8 cellular contexts compared by ENCODE assay signal in the genomic region with DNA sequence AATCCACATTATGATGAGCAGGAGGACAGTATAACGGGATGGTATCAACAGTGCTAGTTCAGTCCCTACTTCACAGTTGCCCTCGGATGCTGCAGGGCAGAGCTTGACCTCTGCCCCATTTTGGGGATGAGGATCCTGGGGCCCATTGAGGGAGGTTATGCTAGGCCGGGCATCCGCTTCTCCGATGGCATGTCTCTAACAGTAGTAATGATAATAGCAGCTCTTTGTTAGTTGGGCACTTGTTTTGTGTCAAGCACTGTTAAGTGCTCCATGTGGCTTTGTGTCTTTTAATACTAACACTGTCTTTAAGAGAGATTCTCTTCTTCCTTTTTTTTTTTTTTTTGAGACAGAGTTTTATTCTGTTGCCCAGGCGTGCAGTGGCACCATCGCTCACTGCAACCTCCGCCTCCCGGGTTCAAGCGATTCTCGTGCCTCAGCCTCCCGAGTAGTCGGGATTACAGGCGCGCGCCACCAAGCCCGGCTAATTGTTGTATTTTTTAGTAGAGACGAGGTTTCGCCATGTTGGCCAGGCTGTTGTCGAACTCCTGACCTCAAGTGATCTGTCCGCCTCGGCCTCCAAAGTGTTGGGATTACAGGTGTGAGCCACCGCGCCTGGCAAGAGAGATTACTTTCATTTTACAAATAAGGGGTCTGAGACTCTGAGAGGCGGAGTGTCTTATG. TPM values are rescaled to one million over a fixed set of nuclear protein-coding genes. Genes with fewer than 3 reads are reported as not detected.
DNase-seq lines count a peak whose midpoint lies in the region; ATAC-seq, FAIRE-seq and TF ChIP-seq lines count a peak whose summit lies in the region.

No MANE protein-coding gene starts in this region.

- H3K4me2 ChIP-seq in HepG2 (ENCODE audit: low read depth, low read length), result peak overlapping the region; percentile 98

- H4K20me1 ChIP-seq in HepG2 (ENCODE audit: insufficient read depth, low read length), result peaks cover 34% of the 10 kb centered on the region

- TF ChIP-seq EP300 in HepG2 (IDR thresholded peaks at IDR 0.05; ENCODE audit: low read depth in 2 of 2, low read length in 2 of 2), result no peak
- TF ChIP-seq EP300 in HepG2 (CRISPR knock-in tag; IDR thresholded peaks at IDR 0.05; ENCODE audit: borderline replicate concordance), result no peak

- WGBS in HepG2 (ENCODE audit: low lambda C conversion rate), result 74% methylated on average over 25 of the region's 25 CpGs

- POLR2A ChIA-PET in HepG2 (lab: Yijun Ruan, JAX), result interaction anchor here (0.9 to 2.0 kb wide), 5 partner anchors 9 to 553 kb away, joined by 3 to 16 read pairs (median 7); partner anchors contain the start of gene COMMD7

- H3K79me2 ChIP-seq in HepG2 (ENCODE audit: insufficient read depth, low read length), result peaks cover 55% of the 10 kb centered on the region

- H3K4me1 ChIP-seq in HepG2 (ENCODE audit: insufficient read depth, low read length) (peaks cover 60% of the 10 kb centered on the region), tibial artery (peaks cover 3 to 45% (median 28%) of the 10 kb centered on the region in 4 donors)

- peak overlapping the region; percentile 80 to 98 (median 92) for H3K4me3 ChIP-seq in HepG2 (replicated peaks in 1 of 3; ENCODE audit: insufficient read depth in 1 of 3, low read depth in 2 of 3, low read length in 3 of 3)
- peak overlapping the region; percentile 77 to 88 for H3K4me3 ChIP-seq in tibial artery

- no peak for FAIRE-seq in HepG2 (lab: Jason Lieb, UNC)
- FAIRE-seq in urothelium cell line (lab: Jason Lieb, UNC), result no peak

- no peak for TF ChIP-seq POLR2A in HepG2 (IDR thresholded peaks at IDR 0.05; ENCODE audit: insufficient read depth in 1 of 2, low read depth in 2 of 2, low read length in 2 of 2)

- no peak overlapping the region for H2AFZ ChIP-seq in HepG2 (ENCODE audit: low read length)

- H3K36me3 ChIP-seq in HepG2 (replicated peaks in 1 of 2; ENCODE audit: control insufficient read depth in 1 of 2, insufficient read depth in 2 of 2, low read length in 2 of 2) (peaks cover 0 to under 1% of the 10 kb centered on the region in 2 experiments; a peak in 2 of 5 replicates), tibial artery (peaks cover 0 to 7% (median 0%) of the 10 kb centered on the region in 3 donors)

- TF ChIP-seq CTCF in HepG2 (CRISPR knock-in tag; IDR thresholded peaks at IDR 0.05) (no peak), tibial artery (IDR thresholded peaks at IDR 0.05) (no peak)

- no TSS peak for BruUV-seq in HepG2 (replicated peaks; lab: Mats Ljungman, UMichigan)

- H3K27ac ChIP-seq in angular gyrus (ENCODE audit: low read depth, low read length), result peak overlapping the region; percentile 76
- H3K27ac ChIP-seq in HepG2 (ENCODE audit: extremely low read length, insufficient read depth, low read length), result peak overlapping the region; percentile 72
- H3K27ac ChIP-seq in tibial artery, result peak overlapping the region; percentile 84 to 96

- H3K9ac ChIP-seq in HepG2 (ENCODE audit: insufficient read depth, low read depth, low read length), result peak overlapping the region; percentile 93

- intact Hi-C loops in Right ventricle myocardium superior (cut with DNase I) (no loop called here), Right ventricle myocardium inferior (cut with DNase I) (no loop called here), HepG2 (cut with micrococcal nuclease; ENCODE audit: unreplicated experiment) (loop anchor here (2.0 kb wide), 1 partner anchor 20 kb away; no protein-coding TSS in a partner anchor), tibial artery (cut with DNase I; ENCODE audit: low total_unique reads) (no loop called here)

- no peak for TF ChIP-seq RAD21 in HepG2 (CRISPR knock-in tag; IDR thresholded peaks at IDR 0.05)

- DNase-seq in Right ventricle myocardium superior, result no peak
- no peak for DNase-seq in Right ventricle myocardium inferior (ENCODE audit: missing footprints)
- DNase-seq in HepG2 (ENCODE audit: low spot score), result no peak
- no peak for DNase-seq in tibial artery
- DNase-seq in iPS-NIHi7 (ENCODE audit: extremely low spot score), result no peak
- DNase-seq in GOT3 (lab: John Stamatoyannopoulos, UW), result no peak
- DNase-seq in urothelium cell line (ENCODE audit: low spot score), result no peak

- ATAC-seq in Right ventricle myocardium superior (ENCODE audit: poor library complexity) (peak; percentile 1), Right ventricle myocardium inferior (no peak), HepG2 (peak; percentile 1; the same call in 1 of the 3 replicates)

- in situ Hi-C loops in HepG2 (cut with HindIII; ENCODE audit: extremely low pct_ligation_motif_present, low pct_unique_long_range_greater_than_20kb), result no loop called here

- H3K27me3 ChIP-seq in HepG2 (ENCODE audit: control insufficient read depth in 1 of 2, insufficient read depth in 2 of 2, low read length in 2 of 2), result peaks cover 0 to 4% of the 10 kb centered on the region in 2 experiments; a peak in 1 of 5 replicates
- H3K27me3 ChIP-seq in tibial artery, result no peaks in the 10 kb centered on the region

- CTCF ChIA-PET in HepG2 (lab: Yijun Ruan, JAX; ENCODE audit: low intra/inter-chr PET ratio, low total read pairs), result no interaction called here

- H3K9me3 ChIP-seq in HepG2 (ENCODE audit: low read length) (peaks cover 6% of the 10 kb centered on the region; the same call in 1 of the 2 replicates), tibial artery (no peaks in the 10 kb centered on the region)

RNA-seq across cellular contexts. Expression of gene MAPRE1, which starts 1.1 kb away (rescaled TPM):
- 58.9 TPM for total RNA-seq in Right ventricle myocardium superior
- total RNA-seq in Right ventricle myocardium inferior, result 64.8 TPM
- 190 and 342 TPM in 2 replicates for total RNA-seq in HepG2 (2016; rRNA removed; fragmentation: Illumina TruSeq; extraction: Trizol)
- total RNA-seq in HepG2 (2016; cell fraction: cytosol; rRNA removed; fragmentation: Illumina TruSeq; extraction: Trizol; ENCODE audit: low read depth), result 23.7 and 27.2 TPM in 2 replicates
- 187 and 334 TPM in 2 replicates for total RNA-seq in HepG2 (2016; cell fraction: insoluble cytoplasmic fraction; rRNA removed; fragmentation: Illumina TruSeq; extraction: Trizol)
- 91.1 and 97.7 TPM in 2 replicates for total RNA-seq in HepG2 (2016; cell fraction: membrane; rRNA removed; fragmentation: Illumina TruSeq; extraction: Trizol)
- total RNA-seq in HepG2 (2016; cell fraction: nucleus; rRNA removed; fragmentation: Illumina TruSeq; extraction: Trizol), result 103 and 108 TPM in 2 replicates
- 62.1 and 76.0 TPM in 2 replicates for polyA plus RNA-seq in HepG2 (2011; rRNA removed)
- polyA plus RNA-seq in HepG2 (2011; cell fraction: cytosol; rRNA removed), result 51.6 and 80.9 TPM in 2 replicates
- 20.7 and 30.2 TPM in 2 replicates for polyA plus RNA-seq in HepG2 (2011; cell fraction: nucleus; rRNA removed)
- 141 and 152 TPM in 2 replicates for polyA plus RNA-seq in HepG2 (2012)
- polyA plus RNA-seq in HepG2 (2016; cell fraction: cytosol; fragmentation: Illumina TruSeq; extraction: Trizol; ENCODE audit: low read depth), result 28.5 and 29.5 TPM in 2 replicates
- 374 and 399 TPM in 2 replicates for polyA plus RNA-seq in HepG2 (2016; cell fraction: insoluble cytoplasmic fraction; fragmentation: Illumina TruSeq; extraction: Trizol; ENCODE audit: low read depth)
- 73.8 and 81.9 TPM in 2 replicates for polyA plus RNA-seq in HepG2 (2016; cell fraction: membrane; fragmentation: Illumina TruSeq; extraction: Trizol; ENCODE audit: low read depth)
- 134 and 143 TPM in 2 replicates for polyA plus RNA-seq in HepG2 (2016; cell fraction: nucleus; fragmentation: Illumina TruSeq; extraction: Trizol; ENCODE audit: insufficient read depth, low read depth)
- polyA minus RNA-seq in HepG2 (2011; rRNA and poly(A)+ RNA removed; ENCODE audit: low replicate concordance), result 44.6 and 56.4 TPM in 2 replicates
- polyA minus RNA-seq in HepG2 (2011; cell fraction: cytosol; rRNA and poly(A)+ RNA removed), result 59.3 and 68.8 TPM in 2 replicates
- polyA minus RNA-seq in HepG2 (2011; cell fraction: nucleus; rRNA and poly(A)+ RNA removed), result 42.7 and 48.6 TPM in 2 replicates

RNA-seq across cellular contexts. Expression of gene EFCAB8, which starts 37.9 kb away (rescaled TPM):
- total RNA-seq in Right ventricle myocardium superior, result not detected
- 0.43 TPM for total RNA-seq in Right ventricle myocardium inferior
- total RNA-seq in HepG2 (2016; rRNA removed; fragmentation: Illumina TruSeq; extraction: Trizol), result 0.22 TPM in 1 of 2 replicates, not detected in the other
- total RNA-seq in HepG2 (2016; cell fraction: cytosol; rRNA removed; fragmentation: Illumina TruSeq; extraction: Trizol; ENCODE audit: low read depth), result 0.10 TPM in 1 of 2 replicates, not detected in the other
- not detected in 2 replicates for total RNA-seq in HepG2 (2016; cell fraction: insoluble cytoplasmic fraction; rRNA removed; fragmentation: Illumina TruSeq; extraction: Trizol)
- total RNA-seq in HepG2 (2016; cell fraction: membrane; rRNA removed; fragmentation: Illumina TruSeq; extraction: Trizol), result not detected in 2 replicates
- total RNA-seq in HepG2 (2016; cell fraction: nucleus; rRNA removed; fragmentation: Illumina TruSeq; extraction: Trizol), result 0.72 TPM in 1 of 2 replicates, not detected in the other
- polyA plus RNA-seq in HepG2 (2011; rRNA removed), result 0.15 TPM in 1 of 2 replicates, not detected in the other
- polyA plus RNA-seq in HepG2 (2011; cell fraction: cytosol; rRNA removed), result not detected in 2 replicates
- 0.31 and 1.2 TPM in 2 replicates for polyA plus RNA-seq in HepG2 (2011; cell fraction: nucleus; rRNA removed)
- polyA plus RNA-seq in HepG2 (2012), result not detected in 2 replicates
- not detected in 2 replicates for polyA plus RNA-seq in HepG2 (2016; cell fraction: cytosol; fragmentation: Illumina TruSeq; extraction: Trizol; ENCODE audit: low read depth)
- not detected in 2 replicates for polyA plus RNA-seq in HepG2 (2016; cell fraction: insoluble cytoplasmic fraction; fragmentation: Illumina TruSeq; extraction: Trizol; ENCODE audit: low read depth)
- polyA plus RNA-seq in HepG2 (2016; cell fraction: membrane; fragmentation: Illumina TruSeq; extraction: Trizol; ENCODE audit: low read depth), result not detected in 2 replicates
- polyA plus RNA-seq in HepG2 (2016; cell fraction: nucleus; fragmentation: Illumina TruSeq; extraction: Trizol; ENCODE audit: insufficient read depth, low read depth), result 0.62 and 0.75 TPM in 2 replicates
- polyA minus RNA-seq in HepG2 (2011; rRNA and poly(A)+ RNA removed; ENCODE audit: low replicate concordance), result not detected in 2 replicates
- polyA minus RNA-seq in HepG2 (2011; cell fraction: cytosol; rRNA and poly(A)+ RNA removed), result not detected in 2 replicates
- not detected in 2 replicates for polyA minus RNA-seq in HepG2 (2011; cell fraction: nucleus; rRNA and poly(A)+ RNA removed)

RNA-seq across cellular contexts. Expression of gene DNMT3B, which starts 58.7 kb away (rescaled TPM):
- 0.22 TPM for total RNA-seq in Right ventricle myocardium superior
- 0.32 TPM for total RNA-seq in Right ventricle myocardium inferior
- 13.2 and 13.9 TPM in 2 replicates for total RNA-seq in HepG2 (2016; rRNA removed; fragmentation: Illumina TruSeq; extraction: Trizol)
- total RNA-seq in HepG2 (2016; cell fraction: cytosol; rRNA removed; fragmentation: Illumina TruSeq; extraction: Trizol; ENCODE audit: low read depth), result 4.8 and 5.6 TPM in 2 replicates
- 12.3 and 14.0 TPM in 2 replicates for total RNA-seq in HepG2 (2016; cell fraction: insoluble cytoplasmic fraction; rRNA removed; fragmentation: Illumina TruSeq; extraction: Trizol)
- 7.7 TPM in 2 replicates for total RNA-seq in HepG2 (2016; cell fraction: membrane; rRNA removed; fragmentation: Illumina TruSeq; extraction: Trizol)
- 11.8 and 13.9 TPM in 2 replicates for total RNA-seq in HepG2 (2016; cell fraction: nucleus; rRNA removed; fragmentation: Illumina TruSeq; extraction: Trizol)
- polyA plus RNA-seq in HepG2 (2011; rRNA removed), result 3.8 and 4.5 TPM in 2 replicates
- polyA plus RNA-seq in HepG2 (2011; cell fraction: cytosol; rRNA removed), result 2.1 and 2.3 TPM in 2 replicates
- polyA plus RNA-seq in HepG2 (2011; cell fraction: nucleus; rRNA removed), result 9.9 and 12.6 TPM in 2 replicates
- polyA plus RNA-seq in HepG2 (2012), result 2.3 and 4.4 TPM in 2 replicates
- polyA plus RNA-seq in HepG2 (2016; cell fraction: cytosol; fragmentation: Illumina TruSeq; extraction: Trizol; ENCODE audit: low read depth), result 0.97 and 1.1 TPM in 2 replicates
- polyA plus RNA-seq in HepG2 (2016; cell fraction: insoluble cytoplasmic fraction; fragmentation: Illumina TruSeq; extraction: Trizol; ENCODE audit: low read depth), result 12.3 and 14.5 TPM in 2 replicates
- 3.8 and 4.4 TPM in 2 replicates for polyA plus RNA-seq in HepG2 (2016; cell fraction: membrane; fragmentation: Illumina TruSeq; extraction: Trizol; ENCODE audit: low read depth)
- 27.6 and 29.8 TPM in 2 replicates for polyA plus RNA-seq in HepG2 (2016; cell fraction: nucleus; fragmentation: Illumina TruSeq; extraction: Trizol; ENCODE audit: insufficient read depth, low read depth)
- 4.9 and 9.1 TPM in 2 replicates for polyA minus RNA-seq in HepG2 (2011; rRNA and poly(A)+ RNA removed; ENCODE audit: low replicate concordance)
- 1.8 and 2.3 TPM in 2 replicates for polyA minus RNA-seq in HepG2 (2011; cell fraction: cytosol; rRNA and poly(A)+ RNA removed)
- 2.6 and 3.0 TPM in 2 replicates for polyA minus RNA-seq in HepG2 (2011; cell fraction: nucleus; rRNA and poly(A)+ RNA removed)
